ENCODE assay signal across 21 cellular contexts in the genomic region with DNA sequence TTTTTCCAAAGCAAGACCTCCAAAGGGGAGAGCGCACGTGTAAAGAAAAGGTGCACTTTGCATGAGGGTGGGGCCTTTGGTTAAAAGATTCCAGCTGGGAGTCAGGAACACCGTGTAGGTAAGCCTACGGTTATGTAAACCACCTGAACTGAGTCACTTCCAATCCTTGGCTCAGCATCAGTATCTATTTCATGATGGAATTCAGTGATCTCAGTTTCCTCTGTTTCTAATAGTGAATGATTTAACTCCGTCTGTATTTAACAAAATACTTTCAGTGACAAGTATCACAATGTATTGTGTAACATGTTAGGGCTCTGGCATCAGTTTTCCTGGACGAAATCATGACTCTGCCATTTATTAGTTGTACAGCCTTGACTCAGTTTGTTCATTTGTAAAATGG. TPM values are rescaled to one million over a fixed set of nuclear protein-coding genes. Genes with fewer than 3 reads are reported as not detected.
DNase-seq lines count a peak whose midpoint lies in the region; TF ChIP-seq lines count a peak whose summit lies in the region.
"Had no signal": no experiment of that assay in that cellular context is flagged by ENCODE, and none has a peak within 500 bp of the region (broad histone marks: within the 10 kb centered on the region; RNA-seq: fewer than 3 reads in every experiment).

No MANE protein-coding gene starts in this region.

- TF ChIP-seq CTCF in cardiac fibroblast (IDR thresholded peaks at IDR 0.05; ENCODE audit: low read depth, low read length) (no peak), tibial nerve (IDR thresholded peaks at IDR 0.05) (no peak)

- no peak for TF ChIP-seq POLR2A in tibial nerve (IDR thresholded peaks at IDR 0.05)

- DNase-seq in cardiac fibroblast (ENCODE audit: low read depth in 2 of 2) (peak; percentile 24 to 71), tibial nerve (ENCODE audit: low spot score in 2 of 2) (no peak), AG08396 (ENCODE audit: low spot score) (no peak), NCI-H2171 (lab: John Stamatoyannopoulos, UW) (no peak)
- DNase-seq in activated naive CD4-positive, alpha-beta T cell treated with Interleukin-2 at 50 U/mL for 16 hours = no peak
- DNase-seq: activated CD4-positive, alpha-beta T cell treated with anti-CD3 and anti-CD28 coated beads for 1 hour; activated CD8-positive, alpha-beta memory T cell treated with anti-CD3 and anti-CD28 coated beads, Interleukin-2, amount 50 U/mL, for 4 hours; activated naive CD4-positive, alpha-beta T cell treated with anti-CD3 and anti-CD28 coated beads for 36 hours; DMS153; effector memory CD4-positive, alpha-beta T cell; Kasumi-1; kidney; NCI-H1417; NCI-H2227 treated with DMSO at 0.1 percent for 48 hours; psoas muscle; SIG-M5 had no signal

- H3K4me3 ChIP-seq in HUES48 (ENCODE audit: low read depth, low read length) (peak overlapping the region; percentile 71; the same call in 1 of the 2 replicates), cardiac fibroblast (replicated peaks in 1 of 2; ENCODE audit: low read depth in 2 of 2, low read length in 2 of 2) (peak overlapping the region in 1 of 2 donors; percentile 8), iPS-20b (ENCODE audit: low read length) (0 out of 2 replicates have a peak overlapping the region, but pooled peaks have one; percentile 71), skeletal muscle satellite cell (ENCODE audit: low read length) (no peak overlapping the region), tibial nerve (no peak overlapping the region)
- H3K4me3 ChIP-seq: BLaER1 treated with 17β-estradiol and CSF1 and Interleukin-3, amounts not matched to agents 10 nM and 100 nM had no signal

- H3K9ac ChIP-seq in HUES48 (ENCODE audit: low read depth, low read length) (no peak overlapping the region), iPS-20b (ENCODE audit: low read depth, low read length) (no peak overlapping the region), skeletal muscle satellite cell (ENCODE audit: low read depth, low read length) (no peak overlapping the region)
- H3K9ac ChIP-seq: BLaER1 treated with 17β-estradiol and CSF1 and Interleukin-3, amounts not matched to agents 10 nM and 100 nM had no signal

- peak overlapping the region; percentile 93 for H3K4me2 ChIP-seq in skeletal muscle satellite cell (ENCODE audit: low read length)
- H3K4me2 ChIP-seq: BLaER1 treated with 17β-estradiol and CSF1 and Interleukin-3, amounts not matched to agents 10 nM and 100 nM had no signal

- peaks cover 23% of the 10 kb centered on the region for H3K4me1 ChIP-seq in HUES48 (ENCODE audit: control insufficient read depth, insufficient read depth, low read length)
- peaks cover 24% of the 10 kb centered on the region for H3K4me1 ChIP-seq in iPS-20b (ENCODE audit: insufficient read depth, low read length)
- H3K4me1 ChIP-seq in skeletal muscle satellite cell (ENCODE audit: control insufficient read depth, insufficient read depth, low read length) = peaks cover 28% of the 10 kb centered on the region
- peaks cover 0 to 21% (median 0%) of the 10 kb centered on the region in 4 donors for H3K4me1 ChIP-seq in tibial nerve
- H3K4me1 ChIP-seq: BLaER1 treated with 17β-estradiol and CSF1 and Interleukin-3, amounts not matched to agents 10 nM and 100 nM; psoas muscle had no signal

- H3K36me3 ChIP-seq in HUES48 (ENCODE audit: control insufficient read depth, insufficient read depth, low read length) (no peaks in the 10 kb centered on the region), iPS-20b (ENCODE audit: insufficient read depth, low read depth, low read length) (no peaks in the 10 kb centered on the region), skeletal muscle satellite cell (ENCODE audit: insufficient read depth, low read length) (no peaks in the 10 kb centered on the region), tibial nerve (no peaks in the 10 kb centered on the region)
- H3K36me3 ChIP-seq: BLaER1 treated with 17β-estradiol and CSF1 and Interleukin-3, amounts not matched to agents 10 nM and 100 nM; cardiac muscle cell had no signal

- no peaks in the 10 kb centered on the region for H3K9me3 ChIP-seq in HUES48 (ENCODE audit: control insufficient read depth, insufficient read depth, low read length)
- no peaks in the 10 kb centered on the region for H3K9me3 ChIP-seq in iPS-20b (ENCODE audit: insufficient read depth, low read depth, low read length)
- H3K9me3 ChIP-seq in skeletal muscle satellite cell (replicated peaks; ENCODE audit: low read length) = no peaks in the 10 kb centered on the region
- peaks cover 0 to 18% (median 0%) of the 10 kb centered on the region in 4 donors for H3K9me3 ChIP-seq in tibial nerve
- H3K9me3 ChIP-seq: psoas muscle had no signal

- H3K27me3 ChIP-seq in HUES48 (ENCODE audit: control insufficient read depth, insufficient read depth, low read length) = peaks cover 56% of the 10 kb centered on the region
- H3K27me3 ChIP-seq in iPS-20b (ENCODE audit: insufficient read depth, low read length) = peaks cover 54% of the 10 kb centered on the region
- H3K27me3 ChIP-seq in skeletal muscle satellite cell (ENCODE audit: control insufficient read depth, insufficient read depth, low read length) = peaks cover 3% of the 10 kb centered on the region
- H3K27me3 ChIP-seq in tibial nerve = peaks cover 0 to 11% of the 10 kb centered on the region in 2 donors
- H3K27me3 ChIP-seq: BLaER1 treated with 17β-estradiol and CSF1 and Interleukin-3, amounts not matched to agents 10 nM and 100 nM had no signal

- no peak for TF ChIP-seq EP300 in tibial nerve (IDR thresholded peaks at IDR 0.05)

- 78 to 82% methylated on average over 6 of the region's 6 CpGs for WGBS in tibial nerve, 2 donors

- H3K27ac ChIP-seq in HUES48 (ENCODE audit: low read depth, low read length) = no peak overlapping the region
- no peak overlapping the region for H3K27ac ChIP-seq in iPS-20b (ENCODE audit: low read length)
- peak overlapping the region in 1 of 4 donors; percentile 90 for H3K27ac ChIP-seq in tibial nerve
- H3K27ac ChIP-seq: BLaER1 treated with 17β-estradiol and CSF1 and Interleukin-3, amounts not matched to agents 10 nM and 100 nM; psoas muscle had no signal

RNA-seq across cellular contexts. Expression of a gene that starts 1.3 kb away (rescaled TPM):
- 17.3 and 24.3 TPM in 2 replicates for total RNA-seq in skeletal muscle satellite cell (2012; rRNA removed)
- 10 to 100 TPM; 53.8 to 97.8 (median 78.8) TPM for total RNA-seq in tibial nerve
- total RNA-seq: activated naive CD4-positive, alpha-beta T cell treated with anti-CD3 and anti-CD28 coated beads for 36 hours had no signal

Comparison
In these comparisons a context has a peak if more than half of its experiments do, and no peak if none do; other contexts are left out.
1. H3K4me3 ChIP-seq: peak in HUES48 (single experiment) and iPS-20b (single experiment); none in skeletal muscle satellite cell (single experiment) and tibial nerve (0 of 4).
2. DNase-seq: peak in cardiac fibroblast (2 of 2); none in tibial nerve (0 of 2), AG08396 (single experiment), NCI-H2171 (single experiment) and activated naive CD4-positive, alpha-beta T cell treated with Interleukin-2 at 50 U/mL for 16 hours (single experiment).